Comparison of ENCODE assay signal across 18 cellular contexts in the genomic region with DNA sequence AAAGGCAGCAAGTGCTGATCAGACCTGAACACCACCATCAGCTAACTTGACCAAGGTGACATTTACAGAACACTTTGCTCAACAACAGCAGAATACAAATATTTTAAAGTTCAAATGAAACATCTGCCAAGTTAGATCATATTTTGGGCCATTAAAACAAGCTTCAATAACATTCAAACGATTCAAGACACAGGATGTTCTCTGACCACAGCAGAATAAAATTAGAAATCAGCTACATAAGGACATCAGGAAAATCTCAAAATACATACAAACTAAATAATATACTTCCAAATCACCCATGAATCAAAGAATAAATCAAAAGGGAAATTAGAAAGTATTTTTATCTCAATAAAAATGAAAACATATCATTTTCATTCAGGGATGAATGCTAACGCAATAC.
"Had no signal": no experiment of that assay in that cellular context is flagged by ENCODE, and none has a peak within 500 bp of the region (broad histone marks: within the 10 kb centered on the region; RNA-seq: fewer than 3 reads in every experiment).

No MANE protein-coding gene starts in this region.

- H3K27me3 ChIP-seq: adrenal gland, colonic mucosa, gastroesophageal sphincter, thyroid gland had no signal

- ATAC-seq: activated CD4-positive, CD25-positive, alpha-beta regulatory T cell treated with anti-CD3 and anti-CD28 coated beads, Interleukin-2, amount 50 U/mL, for 24 hours; gastroesophageal sphincter; mucosa of descending colon had no signal

- H3K4me3 Mint-ChIP-seq: activated naive CD8-positive, alpha-beta T cell; memory B cell; naive B cell; neural crest cell; stimulated activated naive CD8-positive, alpha-beta T cell treated with anti-CD3 and anti-CD28 coated beads, Interleukin-15, Interleukin-2, amounts not matched to agents 100 ng/mL and 50 ng/mL, for 24 hours had no signal

- H3K4me1 ChIP-seq: adrenal gland, colonic mucosa, thyroid gland had no signal

- H3K27me3 Mint-ChIP-seq: activated naive CD8-positive, alpha-beta T cell; memory B cell; naive B cell; stimulated activated naive CD8-positive, alpha-beta T cell treated with anti-CD3 and anti-CD28 coated beads, Interleukin-15, Interleukin-2, amounts not matched to agents 100 ng/mL and 50 ng/mL, for 24 hours had no signal

- H3K36me3 Mint-ChIP-seq: activated naive CD8-positive, alpha-beta T cell; memory B cell; naive B cell had no signal

- H3K4me3 ChIP-seq: adrenal gland, colonic mucosa, gastroesophageal sphincter, mucosa of descending colon, thyroid gland had no signal

- H3K9me3 Mint-ChIP-seq: memory B cell; stimulated activated naive CD8-positive, alpha-beta T cell treated with anti-CD3 and anti-CD28 coated beads, Interleukin-15, Interleukin-2, amounts not matched to agents 100 ng/mL and 50 ng/mL, for 24 hours had no signal

- H3K36me3 ChIP-seq: adrenal gland, colonic mucosa, gastroesophageal sphincter, thyroid gland had no signal

- H3K9me3 ChIP-seq: adrenal gland, colonic mucosa, gastroesophageal sphincter, mucosa of descending colon, thyroid gland had no signal

- H3K27ac Mint-ChIP-seq: activated naive CD8-positive, alpha-beta T cell; memory B cell; stimulated activated naive CD8-positive, alpha-beta T cell treated with anti-CD3 and anti-CD28 coated beads, Interleukin-15, Interleukin-2, amounts not matched to agents 100 ng/mL and 50 ng/mL, for 24 hours had no signal

- H3K27ac ChIP-seq: adrenal gland, colonic mucosa, gastroesophageal sphincter, thyroid gland had no signal

- DNase-seq: activated CD4-positive, alpha-beta T cell treated with anti-CD3 and anti-CD28 coated beads, Interleukin-2, amount 50 U/mL, for 1 hour; activated T-cell treated with anti-CD3 and anti-CD28 coated beads, Interleukin-2, amount 50 U/mL, for 1 hour; adrenal gland; central memory CD4-positive, alpha-beta T cell; colonic mucosa; hypothalamus; mucosa of descending colon; naive B cell; occipital lobe; stimulated activated CD4-positive, alpha-beta T cell treated with anti-CD3 and anti-CD28 coated beads, Interleukin-4, amount 100 ng/mL, for 24 hours; substantia nigra; thyroid gland had no signal
